ENCODE assay signal across 8 cellular contexts in genomic region chr11:58788355-58789023, GRCh38. TPM values are rescaled to one million over a fixed set of nuclear protein-coding genes. Genes with fewer than 3 reads are reported as not detected.
DNase-seq lines count a peak whose midpoint lies in the region; ATAC-seq and TF ChIP-seq lines count a peak whose summit lies in the region.

No MANE protein-coding gene starts in this region.

- no peaks in the 10 kb centered on the region for H3K36me3 Mint-ChIP-seq in activated CD8-positive, alpha-beta T cell treated with anti-CD3 and anti-CD28 coated beads, Interleukin-2, amount 10 ng/mL, durations not matched to agents 7 days and 5 days (ENCODE audit: low read depth)

- WGBS in ovary, 3 donors, result 31 to 42% (median 37%) methylated on average over 4 of the region's 4 CpGs

- peak; percentile 83 for ATAC-seq in DND-41 (ENCODE audit: insufficient read depth, low read depth)
- peak; percentile 94 for ATAC-seq in GM21360 (IDR thresholded peaks at IDR 0.05; ENCODE audit: unreplicated experiment)
- peak; percentile 74 for ATAC-seq in HG03469 (IDR thresholded peaks at IDR 0.05; ENCODE audit: unreplicated experiment)
- peak; percentile 79 for ATAC-seq in activated CD8-positive, alpha-beta T cell treated with anti-CD3 and anti-CD28 coated beads, Interleukin-2, amount 10 ng/mL, durations not matched to agents 7 days and 5 days

- peaks cover 8% of the 10 kb centered on the region for H3K9me3 Mint-ChIP-seq in activated CD8-positive, alpha-beta T cell treated with anti-CD3 and anti-CD28 coated beads, Interleukin-2, amount 10 ng/mL, durations not matched to agents 7 days and 5 days (ENCODE audit: insufficient read depth)

- no peak overlapping the region for H2AFZ ChIP-seq in DND-41 (ENCODE audit: low read depth, low read length)

- TF ChIP-seq POLR2A in ovary (IDR thresholded peaks at IDR 0.05), result no peak

- no peaks in the 10 kb centered on the region for H3K36me3 ChIP-seq in DND-41 (ENCODE audit: insufficient read depth, low read length)
- no peaks in the 10 kb centered on the region for H3K36me3 ChIP-seq in ovary

- no peaks in the 10 kb centered on the region for H3K79me2 ChIP-seq in DND-41 (ENCODE audit: insufficient read depth, low read length)

- H3K27me3 ChIP-seq in DND-41 (ENCODE audit: insufficient read depth, low read length, poor library complexity), result no peaks in the 10 kb centered on the region
- no peaks in the 10 kb centered on the region for H3K27me3 ChIP-seq in ovary

- no peak overlapping the region for H3K4me2 ChIP-seq in DND-41 (ENCODE audit: insufficient read depth, low read length)

- no peak overlapping the region for H3K4me3 Mint-ChIP-seq in activated CD8-positive, alpha-beta T cell treated with anti-CD3 and anti-CD28 coated beads, Interleukin-2, amount 10 ng/mL, durations not matched to agents 7 days and 5 days

- H3K4me3 ChIP-seq in DND-41 (ENCODE audit: low read depth in 1 of 2, low read length in 2 of 2) (no peak overlapping the region), fibroblast of the aortic adventitia (ENCODE audit: low read depth, low read length) (no peak overlapping the region), ovary (no peak overlapping the region)

- H4K20me1 ChIP-seq in DND-41 (ENCODE audit: insufficient read depth, low read length), result no peaks in the 10 kb centered on the region; the same call in 1 of the 2 replicates

- H3K27me3 Mint-ChIP-seq in activated CD8-positive, alpha-beta T cell treated with anti-CD3 and anti-CD28 coated beads, Interleukin-2, amount 10 ng/mL, durations not matched to agents 7 days and 5 days (ENCODE audit: low read depth), result peaks cover 2% of the 10 kb centered on the region

- TF ChIP-seq EP300 in ovary (IDR thresholded peaks at IDR 0.05), result no peak

- peak; percentile 90 for TF ChIP-seq CTCF in DND-41 (IDR thresholded peaks at IDR 0.05; ENCODE audit: borderline replicate concordance, extremely low read depth, low read length, poor library complexity, severe bottlenecking)
- TF ChIP-seq CTCF in fibroblast of the aortic adventitia (IDR thresholded peaks at IDR 0.05; ENCODE audit: insufficient read depth, low read length), result peak; percentile 90
- TF ChIP-seq CTCF in ovary (IDR thresholded peaks at IDR 0.05), result no peak

- H3K27ac Mint-ChIP-seq in activated CD8-positive, alpha-beta T cell treated with anti-CD3 and anti-CD28 coated beads, Interleukin-2, amount 10 ng/mL, durations not matched to agents 7 days and 5 days, result no peak overlapping the region

- POLR2A ChIA-PET in activated CD8-positive, alpha-beta T cell treated with anti-CD3 and anti-CD28 coated beads, Interleukin-2, amount 10 ng/mL, durations not matched to agents 7 days and 5 days (lab: Charles Lee), result interaction anchor here (0.8 kb wide), 1 partner anchor 136 kb away, joined by 3 read pairs; no protein-coding TSS in a partner anchor

- CTCF ChIA-PET in activated CD8-positive, alpha-beta T cell treated with anti-CD3 and anti-CD28 coated beads, Interleukin-2, amount 10 ng/mL, durations not matched to agents 7 days and 5 days (lab: Charles Lee), result interaction anchor here (0.6 to 2.3 kb wide), 25 partner anchors 9 to 347 kb away, joined by 3 to 14 read pairs (median 4); partner anchors contain the start of gene GLYAT

- no peaks in the 10 kb centered on the region for H3K4me1 Mint-ChIP-seq in activated CD8-positive, alpha-beta T cell treated with anti-CD3 and anti-CD28 coated beads, Interleukin-2, amount 10 ng/mL, durations not matched to agents 7 days and 5 days (ENCODE audit: low read depth)

- intact Hi-C loops in ovary (cut with DNase I), result loop anchor here in 1 of 4 donors (10.0 kb wide), 1 partner anchor 134 kb away; no protein-coding TSS in a partner anchor

- H3K9ac ChIP-seq in DND-41 (ENCODE audit: low read depth, low read length), result no peak overlapping the region

- peaks cover 4% of the 10 kb centered on the region for H3K9me3 ChIP-seq in DND-41 (ENCODE audit: insufficient read depth, low read length, severe bottlenecking)
- no peaks in the 10 kb centered on the region for H3K9me3 ChIP-seq in ovary

- H3K4me1 ChIP-seq in DND-41 (ENCODE audit: insufficient read depth, low read length) (no peaks in the 10 kb centered on the region), ovary (ENCODE audit: insufficient read depth) (no peaks in the 10 kb centered on the region)

- H3K27ac ChIP-seq in DND-41 (ENCODE audit: low read length) (no peak overlapping the region), ovary (no peak overlapping the region)

- DNase-seq in DND-41, result peak; percentile 30
- DNase-seq in NCI-H748 treated with DMSO at 0.1 percent for 48 hours (lab: John Stamatoyannopoulos, UW), result peak; percentile 49
- peak; percentile 53 for DNase-seq in activated CD8-positive, alpha-beta T cell treated with anti-CD3 and anti-CD28 coated beads, Interleukin-2, amount 10 ng/mL, durations not matched to agents 7 days and 5 days
- DNase-seq in fibroblast of the aortic adventitia (ENCODE audit: low read depth), result peak; percentile 71
- peak in 3 of 5 donors; percentile 18 to 34 (median 31) for DNase-seq in ovary
- no peak for DNase-seq in mesenteric fat pad (ENCODE audit: low spot score)

RNA-seq across cellular contexts. Expression of gene GLYATL2, which starts 56.0 kb away (rescaled TPM):
- total RNA-seq in activated CD8-positive, alpha-beta T cell treated with anti-CD3 and anti-CD28 coated beads, Interleukin-2, amount 10 ng/mL, durations not matched to agents 7 days and 5 days, result not detected
- total RNA-seq in fibroblast of the aortic adventitia (ENCODE audit: low replicate concordance) (3.3 TPM in 1 of 2 replicates, not detected in the other), ovary (not detected), mesenteric fat pad (not detected)
- polyA plus RNA-seq in ovary, result not detected

RNA-seq across cellular contexts. Expression of gene GLYAT, which starts 56.7 kb away (rescaled TPM):
- not detected for total RNA-seq in activated CD8-positive, alpha-beta T cell treated with anti-CD3 and anti-CD28 coated beads, Interleukin-2, amount 10 ng/mL, durations not matched to agents 7 days and 5 days
- total RNA-seq in fibroblast of the aortic adventitia (ENCODE audit: low replicate concordance) (not detected in 2 replicates), ovary (under 1 TPM in 1 of 7 donors, not detected in 6; 0.18 TPM), mesenteric fat pad (6.4 TPM)
- not detected for polyA plus RNA-seq in ovary

Comparison
In these comparisons a context has a peak if more than half of its experiments do, and no peak if none do; other contexts are left out.
1. CTCF ChIP-seq: peak in DND-41 (single experiment) and fibroblast of the aortic adventitia (single experiment); none in ovary (0 of 3).
2. Peak in every context shown above with its lines, with median percentiles within 50 percentile points of each other: ATAC-seq.